Comparison of ENCODE assay signal across 8 cellular contexts in genomic region chr19:55339225-55340143, GRCh38. TPM values are rescaled to one million over a fixed set of nuclear protein-coding genes. Genes with fewer than 3 reads are reported as not detected.
DNase-seq lines count a peak whose midpoint lies in the region; ATAC-seq, FAIRE-seq and TF ChIP-seq lines count a peak whose summit lies in the region.

Gene KMT5C, plus strand, starts transcription at chr19:55339876. Its CDS starts 2,061 bp downstream, at chr19:55341937.

- peak; percentile 98 for DNase-seq in GM12892 (ENCODE audit: insufficient read length)
- DNase-seq in NCI-H146 (lab: John Stamatoyannopoulos, UW): peak; percentile 100
- peak; percentile 100 for DNase-seq in T-helper 1 cell
- peak; percentile 100 for DNase-seq in adrenal gland
- DNase-seq in heart left ventricle: peak; percentile 100
- peak; percentile 100 for DNase-seq in pons (ENCODE audit: low spot score)
- DNase-seq in upper lobe of left lung: peak; percentile 100

- TF ChIP-seq POLR2A in GM12892 (IDR thresholded peaks at IDR 0.05; ENCODE audit: low read depth, low read length): peak; percentile 70
- TF ChIP-seq POLR2A in adrenal gland (IDR thresholded peaks at IDR 0.05): peak; percentile 89 to 96
- peak in 1 of 2 donors; percentile 96 for TF ChIP-seq POLR2A in heart left ventricle (IDR thresholded peaks at IDR 0.05)
- TF ChIP-seq POLR2A in upper lobe of left lung (IDR thresholded peaks at IDR 0.05): peak in 3 of 4 donors; percentile 47 to 96 (median 69)

- peak within 1 kb of the TSS; percentile 54 to 83 (median 68) for H3K4me3 ChIP-seq in adrenal gland
- peak within 1 kb of the TSS; percentile 33 to 94 (median 72) for H3K4me3 ChIP-seq in heart left ventricle
- peak within 1 kb of the TSS; percentile 71 to 87 (median 80) for H3K4me3 ChIP-seq in upper lobe of left lung

- peak in 5 of 6 experiments; percentile 37 to 66 (median 53) for TF ChIP-seq CTCF in adrenal gland (IDR thresholded peaks at IDR 0.05)
- TF ChIP-seq CTCF in heart left ventricle (IDR thresholded peaks at IDR 0.05): peak in 11 of 12 donors; percentile 12 to 66 (median 35)
- peak; percentile 17 to 81 (median 64) for TF ChIP-seq CTCF in upper lobe of left lung (IDR thresholded peaks at IDR 0.05)

- 0 to 1% (median 0%) methylated on average over 19 to 81 of the region's 84 CpGs for WGBS in adrenal gland, 4 donors
- WGBS in heart left ventricle, 4 donors: 0 to 1% (median 0%) methylated on average over 56 to 84 of the region's 84 CpGs
- WGBS in upper lobe of left lung, 2 donors: 0 to 1% methylated on average over 14 to 74 of the region's 84 CpGs

- intact Hi-C loops in adrenal gland (cut with DNase I) (no loop called here), heart left ventricle (cut with DNase I) (loop anchor here in 4 of 10 donors (1.0 to 5.0 kb wide), 5 partner anchors 37 to 80 kb away; partner anchors contain the start of genes RPL28 (in 3 of the 4), PPP6R1 (in 2 of the 4), BRSK1 (in 1 of the 4) and HSPBP1 (in 1 of the 4))

- no peak for TF ChIP-seq EP300 in upper lobe of left lung (IDR thresholded peaks at IDR 0.05)

- no peaks in the 10 kb centered on the region for H3K9me3 ChIP-seq in adrenal gland (replicated peaks in 1 of 3)
- no peaks in the 10 kb centered on the region for H3K9me3 ChIP-seq in heart left ventricle
- no peaks in the 10 kb centered on the region for H3K9me3 ChIP-seq in upper lobe of left lung

- H3K27me3 ChIP-seq in adrenal gland (no peaks in the 10 kb centered on the region), heart left ventricle (peaks cover 0 to 7% (median 0%) of the 10 kb centered on the region in 9 donors), upper lobe of left lung (no peaks in the 10 kb centered on the region)

- H3K36me3 ChIP-seq in adrenal gland (replicated peaks in 1 of 2) (peaks cover 0 to 21% of the 10 kb centered on the region in 2 donors), heart left ventricle (peaks cover 0 to 26% (median 11%) of the 10 kb centered on the region in 9 donors), upper lobe of left lung (peaks cover 0 to 18% (median 15%) of the 10 kb centered on the region in 4 donors)

- H3K27ac ChIP-seq in adrenal gland (peak within 1 kb of the TSS; percentile 44 to 97 (median 74)), heart left ventricle (peak within 1 kb of the TSS; percentile 75 to 94 (median 90)), upper lobe of left lung (peak within 1 kb of the TSS; percentile 92 to 94 (median 94))

- FAIRE-seq in GM12892 (lab: Jason Lieb, UNC): peak; percentile 100

- ATAC-seq in HG02852 (IDR thresholded peaks at IDR 0.05; ENCODE audit: unreplicated experiment) (peak; percentile 82), heart left ventricle (peak; percentile 93 to 97 (median 96)), upper lobe of left lung (ENCODE audit: low FRiP score in 2 of 2) (peak; percentile 95 to 97)

- H3K4me1 ChIP-seq in adrenal gland (replicated peaks in 1 of 2): peaks cover 14 to 15% of the 10 kb centered on the region in 2 donors
- peaks cover 0 to 29% (median 16%) of the 10 kb centered on the region in 12 donors for H3K4me1 ChIP-seq in heart left ventricle
- H3K4me1 ChIP-seq in upper lobe of left lung: peaks cover 17 to 26% (median 20%) of the 10 kb centered on the region in 4 donors

RNA-seq across cellular contexts. Expression of gene KMT5C, which starts in this region (rescaled TPM):
- polyA plus RNA-seq in GM12892 (2012; ENCODE audit: missing spikeins): 7.3 TPM
- 10 to 100 TPM in 5 of 8 donors, 1 to 10 TPM in 3; 3.9 to 38.3 (median 13.8) TPM for total RNA-seq in adrenal gland
- 10 to 100 TPM in 2 of 3 donors, 1 to 10 TPM in 1; 1.4 to 56.7 (median 30.3) TPM for polyA plus RNA-seq in adrenal gland
- total RNA-seq in heart left ventricle: 10 to 100 TPM in 1 of 9 donors, 1 to 10 TPM in 8; 3.6 to 10.8 (median 7.2) TPM
- 1 to 10 TPM; 3.3 to 6.2 TPM for polyA plus RNA-seq in heart left ventricle
- 100 to 1,000 TPM in 1 of 6 donors, 10 to 100 TPM in 4, 1 to 10 TPM in 1; 9.1 to 111 (median 15.6) TPM for total RNA-seq in upper lobe of left lung

Comparison
In these comparisons a context has a peak if more than half of its experiments do, and no peak if none do; other contexts are left out.
1. Peak in every context shown above with its lines: DNase-seq, ATAC-seq, H3K4me3 ChIP-seq and H3K27ac ChIP-seq.